9 cellular contexts compared by ENCODE assay signal in the genomic region with DNA sequence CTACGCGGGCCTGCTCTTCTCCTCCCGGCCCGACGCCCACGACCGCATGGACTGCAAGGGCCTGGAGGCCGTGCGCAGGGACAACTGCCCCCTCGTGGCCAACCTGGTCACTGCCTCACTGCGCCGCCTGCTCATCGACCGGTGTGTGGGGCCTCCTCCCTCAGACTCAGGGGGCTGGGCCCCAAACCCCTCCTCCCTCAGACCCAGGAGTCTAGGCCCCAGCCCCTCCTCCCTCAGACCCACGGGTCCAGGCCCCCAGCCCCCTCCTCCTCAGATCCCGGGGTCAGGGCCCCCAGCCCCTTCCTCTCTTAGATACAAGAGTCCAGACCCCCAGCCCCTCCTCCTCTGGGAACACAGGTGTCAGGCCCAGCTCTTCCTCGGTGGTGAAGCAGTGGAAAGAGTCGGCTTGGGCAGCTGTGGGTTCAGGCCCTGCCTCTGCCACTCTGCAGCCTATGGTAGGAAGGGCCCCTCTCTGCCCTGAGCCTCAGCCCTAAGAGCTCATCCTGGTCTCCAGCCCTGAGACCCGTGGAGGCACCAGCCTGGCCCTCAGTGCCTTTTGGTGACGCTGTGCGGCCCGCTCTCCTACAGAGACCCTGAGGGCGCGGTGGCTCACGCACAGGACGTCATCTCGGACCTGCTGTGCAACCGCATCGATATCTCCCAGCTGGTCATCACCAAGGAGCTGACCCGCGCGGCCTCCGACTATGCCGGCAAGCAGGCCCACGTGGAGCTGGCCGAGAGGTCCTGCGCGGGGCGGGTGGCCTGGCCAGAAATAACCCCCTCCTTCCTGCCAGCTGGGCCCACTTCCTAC. TPM values are rescaled to one million over a fixed set of nuclear protein-coding genes. Genes with fewer than 3 reads are reported as not detected.
A peak's percentile ranks its signal among the peaks of the same experiment; 100 is the strongest.
DNase-seq lines count a peak whose midpoint lies in the region; ATAC-seq and TF ChIP-seq lines count a peak whose summit lies in the region.
"Had no signal": no experiment of that assay in that cellular context is flagged by ENCODE, and none has a peak within 500 bp of the region (broad histone marks: within the 10 kb centered on the region; RNA-seq: fewer than 3 reads in every experiment).

No MANE protein-coding gene starts in this region.

- H3K4me1 ChIP-seq in uterus, result no peaks in the 10 kb centered on the region

- peaks cover 4% of the 10 kb centered on the region for H3K36me3 Mint-ChIP-seq in progenitor cell of endocrine pancreas (ENCODE audit: insufficient read depth)

- peaks cover 9% of the 10 kb centered on the region for H3K4me1 Mint-ChIP-seq in progenitor cell of endocrine pancreas (ENCODE audit: low read depth)

- CTCF ChIA-PET in RWPE1 (lab: Yijun Ruan, JAX), result interaction anchor here (0.6 to 0.7 kb wide), 3 partner anchors 10 to 179 kb away, joined by 3 to 4 read pairs (median 3); no protein-coding TSS in a partner anchor

- peaks cover 14% of the 10 kb centered on the region for H3K27me3 Mint-ChIP-seq in progenitor cell of endocrine pancreas

- ATAC-seq in HG02885 (IDR thresholded peaks at IDR 0.05; ENCODE audit: poor library complexity, unreplicated experiment), result peak; percentile 38
- ATAC-seq in GM21619 (IDR thresholded peaks at IDR 0.05; ENCODE audit: unreplicated experiment), result no peak

- no peak overlapping the region for H3K4me3 ChIP-seq in uterus

- no peak for TF ChIP-seq POLR2A in uterus (IDR thresholded peaks at IDR 0.05)

- POLR2A ChIA-PET in RWPE1 (lab: Yijun Ruan, JAX; ENCODE audit: low non-redundant PET), result interaction anchor here (1.3 kb wide), 1 partner anchor 13 kb away, joined by 4 read pairs; no protein-coding TSS in a partner anchor

- DNase-seq in RWPE1 (ENCODE audit: low spot score) (no peak), globus pallidus (ENCODE audit: low spot score) (peak; percentile 44), progenitor cell of endocrine pancreas (ENCODE audit: low spot score, unreplicated experiment) (peak; percentile 88), uterus (peak; percentile 58 to 73)
- peak; percentile 49 for DNase-seq in activated gamma-delta T cell treated with anti-CD3 and anti-CD28 coated beads, Interleukin-2, amount 50 U/mL, for 16 hours (ENCODE audit: low read depth)

- H3K36me3 ChIP-seq in uterus, result no peaks in the 10 kb centered on the region

- H3K27ac Mint-ChIP-seq in progenitor cell of endocrine pancreas, result no peak overlapping the region

- H3K27me3 ChIP-seq in uterus, result peaks cover 0 to 13% of the 10 kb centered on the region in 2 donors

- no peaks in the 10 kb centered on the region for H3K9me3 Mint-ChIP-seq in progenitor cell of endocrine pancreas (ENCODE audit: low read depth)

- H3K4me3 Mint-ChIP-seq in progenitor cell of endocrine pancreas (ENCODE audit: low read depth), result no peak overlapping the region

- H3K9me3 ChIP-seq in uterus, result no peaks in the 10 kb centered on the region

- TF ChIP-seq CTCF in GM12872 (IDR thresholded peaks at IDR 0.05; ENCODE audit: insufficient read depth, low read depth, low read length) (peak; percentile 96), RWPE1 (conservative IDR thresholded peaks at IDR 0.05; ENCODE audit: low read depth) (peak; percentile 58), progenitor cell of endocrine pancreas (IDR thresholded peaks at IDR 0.05; ENCODE audit: unreplicated experiment) (peak; percentile 95), uterus (IDR thresholded peaks at IDR 0.05) (peak; percentile 76 to 82 (median 80))

- intact Hi-C loops in uterus (cut with DNase I; ENCODE audit: low total_unique reads), result loop anchor here (5.0 kb wide), 1 partner anchor 48 kb away; a partner anchor contains a TSS

- H3K27ac ChIP-seq in RWPE1 (peak overlapping the region; percentile 23), uterus (no peak overlapping the region)

RNA-seq across cellular contexts. Expression of a gene that starts 3.7 kb away (rescaled TPM):
- total RNA-seq in progenitor cell of endocrine pancreas (1.7 and 2.5 TPM in 2 replicates), uterus (1 to 10 TPM in 1 of 4 donors, under 1 TPM in 1, not detected in 2; under 0.01 to 2.1 TPM)
- total RNA-seq: glomerular endothelial cell had no signal

RNA-seq across cellular contexts. Expression of a gene that starts 17.6 kb away (rescaled TPM):
- total RNA-seq in progenitor cell of endocrine pancreas, result 1.6 and 2.1 TPM in 2 replicates
- total RNA-seq in uterus, result under 1 TPM in 2 of 4 donors, not detected in 2; 0.24 to 0.28 TPM
- total RNA-seq: glomerular endothelial cell had no signal

RNA-seq across cellular contexts. Expression of a gene that starts 30.9 kb away (rescaled TPM):
- total RNA-seq in progenitor cell of endocrine pancreas, result 91.4 and 99.5 TPM in 2 replicates
- 10 to 100 TPM; 10.6 to 47.9 (median 24.0) TPM for total RNA-seq in uterus

RNA-seq across cellular contexts. Expression of a gene that starts 38.8 kb away (rescaled TPM):
- 28.3 and 29.1 TPM in 2 replicates for total RNA-seq in progenitor cell of endocrine pancreas
- 100 to 1,000 TPM in 1 of 4 donors, 10 to 100 TPM in 3; 45.3 to 115 (median 61.4) TPM for total RNA-seq in uterus

RNA-seq across cellular contexts. Expression of a gene that starts 49.6 kb away (rescaled TPM):
- total RNA-seq in progenitor cell of endocrine pancreas (2.3 and 2.7 TPM in 2 replicates), uterus (1 to 10 TPM in 2 of 4 donors, not detected in 2; 1.4 to 1.5 TPM)
